Comparison of ENCODE assay signal across 8 cellular contexts in genomic region chr20:44884907-44885391, GRCh38.
DNase-seq lines count a peak whose midpoint lies in the region; TF ChIP-seq lines count a peak whose summit lies in the region.

No MANE protein-coding gene starts in this region.

- H3K4me2 ChIP-seq in DOHH2 (ENCODE audit: low read length) (peak overlapping the region; percentile 96), parathyroid adenoma (ENCODE audit: low read length) (peak overlapping the region; percentile 82)

- H3K27me3 ChIP-seq in DOHH2 (ENCODE audit: control insufficient read depth, low read length): no peaks in the 10 kb centered on the region
- no peaks in the 10 kb centered on the region for H3K27me3 ChIP-seq in NT2/D1 (ENCODE audit: insufficient read depth, insufficient read length)
- H3K27me3 ChIP-seq in parathyroid adenoma (ENCODE audit: control insufficient read depth, insufficient read depth, low read length): no peaks in the 10 kb centered on the region

- peaks cover 43% of the 10 kb centered on the region for H3K36me3 ChIP-seq in DOHH2 (ENCODE audit: control insufficient read depth, low read length)
- H3K36me3 ChIP-seq in NT2/D1 (ENCODE audit: insufficient read depth, insufficient read length, low read length): peaks cover 28% of the 10 kb centered on the region
- no peaks in the 10 kb centered on the region for H3K36me3 ChIP-seq in parathyroid adenoma (ENCODE audit: control insufficient read depth, insufficient read depth, low read length)

- peak overlapping the region; percentile 80 for H2AFZ ChIP-seq in parathyroid adenoma

- H3K4me3 ChIP-seq in DOHH2 (ENCODE audit: low read length): peak overlapping the region; percentile 75
- peak overlapping the region; percentile 21 for H3K4me3 ChIP-seq in NT2/D1 (ENCODE audit: insufficient read length, low read depth)
- peak overlapping the region; percentile 97 for H3K4me3 ChIP-seq in epithelial cell of esophagus (ENCODE audit: low read length)
- peak overlapping the region; percentile 84 for H3K4me3 ChIP-seq in parathyroid adenoma (ENCODE audit: low read depth, low read length)

- H3F3A ChIP-seq in DOHH2 (ENCODE audit: control insufficient read depth, insufficient read depth): no peaks in the 10 kb centered on the region

- H4K20me1 ChIP-seq in DOHH2 (ENCODE audit: control insufficient read depth, insufficient read depth, low read depth, low read length): peaks cover 36% of the 10 kb centered on the region

- H3K9me3 ChIP-seq in DOHH2 (ENCODE audit: control insufficient read depth, insufficient read depth, low read length) (no peaks in the 10 kb centered on the region), NT2/D1 (ENCODE audit: insufficient read depth, low read length) (no peaks in the 10 kb centered on the region), parathyroid adenoma (ENCODE audit: control insufficient read depth, low read length) (no peaks in the 10 kb centered on the region)

- H3K9ac ChIP-seq in NT2/D1 (ENCODE audit: insufficient read length, low read depth) (peak overlapping the region; percentile 57), parathyroid adenoma (no peak overlapping the region)

- H3K79me2 ChIP-seq in DOHH2 (ENCODE audit: control insufficient read depth, low read length): peaks cover 50% of the 10 kb centered on the region
- peaks cover 36% of the 10 kb centered on the region for H3K79me2 ChIP-seq in parathyroid adenoma

- DNase-seq in NT2/D1 (ENCODE audit: low read depth, low spot score) (no peak), epithelial cell of esophagus (ENCODE audit: low read depth) (no peak), activated gamma-delta T cell treated with Interleukin-2 at 50 U/mL for 16 hours (no peak), SHP77 treated with DMSO at 0.1 percent for 48 hours (lab: John Stamatoyannopoulos, UW) (no peak), SIG-M5 treated with dmso at 0.1 percent for 504 hours (lab: John Stamatoyannopoulos, UW; ENCODE audit: unreplicated experiment) (no peak)
- DNase-seq in stimulated activated CD4-positive, alpha-beta T cell treated with anti-CD3 and anti-CD28 coated beads, Interleukin-15, amount 100 ng/mL, for 24 hours: no peak

- H3K4me1 ChIP-seq in DOHH2 (ENCODE audit: control insufficient read depth, low read length): peaks cover 43% of the 10 kb centered on the region
- H3K4me1 ChIP-seq in NT2/D1 (ENCODE audit: insufficient read depth, insufficient read length): peaks cover 2% of the 10 kb centered on the region
- H3K4me1 ChIP-seq in parathyroid adenoma: peaks cover 12% of the 10 kb centered on the region

- no peak for TF ChIP-seq CTCF in DOHH2 (IDR thresholded peaks at IDR 0.05; ENCODE audit: low read depth, low read length, poor library complexity, severe bottlenecking)
- no peak for TF ChIP-seq CTCF in epithelial cell of esophagus (IDR thresholded peaks at IDR 0.05; ENCODE audit: insufficient read depth, low read depth, low read length, missing control alignments)
- TF ChIP-seq CTCF in parathyroid adenoma (IDR thresholded peaks at IDR 0.05): no peak

- no peak overlapping the region for H3K27ac ChIP-seq in DOHH2 (ENCODE audit: low read depth, low read length)
- H3K27ac ChIP-seq in parathyroid adenoma: peak overlapping the region; percentile 73

- H3K9me2 ChIP-seq in DOHH2 (replicated peaks; ENCODE audit: control insufficient read depth, low read length): no peaks in the 10 kb centered on the region

Comparison
In these comparisons a context has a peak if more than half of its experiments do, and no peak if none do; other contexts are left out.
1. H3K4me3 ChIP-seq: peak in every context shown above with its lines; median percentile 97 in epithelial cell of esophagus; 84 in parathyroid adenoma; 75 in DOHH2; 21 in NT2/D1.